Comparison of ENCODE assay signal across 29 cellular contexts in the genomic region with DNA sequence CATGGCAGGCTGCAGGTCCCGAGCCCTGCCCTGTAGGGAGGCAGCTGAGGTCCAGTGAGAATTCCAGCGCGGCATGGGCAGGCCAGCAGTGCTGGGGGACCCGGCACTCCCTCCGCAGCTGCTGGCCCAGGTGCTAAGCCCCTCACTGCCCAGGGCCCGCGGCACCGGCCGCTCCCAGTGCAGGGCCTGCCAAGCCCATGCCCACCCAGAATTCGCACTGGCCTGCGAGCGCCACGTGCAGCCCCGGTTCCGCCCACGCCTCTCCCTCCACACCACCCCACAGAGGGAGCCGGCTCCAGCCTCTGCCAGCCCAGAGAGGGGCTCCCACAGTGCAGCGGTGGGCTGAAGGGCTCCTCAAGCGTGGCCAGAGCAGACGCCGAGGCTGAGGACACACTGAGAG.
"Had no signal": no experiment of that assay in that cellular context is flagged by ENCODE, and none has a peak within 500 bp of the region (broad histone marks: within the 10 kb centered on the region; RNA-seq: fewer than 3 reads in every experiment).

No MANE protein-coding gene starts in this region.

- H3K27me3 Mint-ChIP-seq: activated CD8-positive, alpha-beta T cell treated with anti-CD3 and anti-CD28 coated beads for 36 hours; central memory CD8-positive, alpha-beta T cell; T-cell had no signal

- H3K27ac Mint-ChIP-seq: activated B cell treated with CpG ODN at 0.5 μM for 24 hours; activated CD8-positive, alpha-beta T cell treated with anti-CD3 and anti-CD28 coated beads for 36 hours; activated naive CD4-positive, alpha-beta T cell treated with anti-CD3 and anti-CD28 coated beads, Interleukin-2, amount 10 ng/mL, durations not matched to agents 7 days and 5 days; activated naive CD4-positive, alpha-beta T cell treated with anti-CD3 and anti-CD28 coated beads, Interleukin-2, amount 50 U/mL, for 72 hours; activated naive CD8-positive, alpha-beta T cell treated with anti-CD3 and anti-CD28 coated beads, Interleukin-2, amount 10 ng/mL, durations not matched to agents 7 days and 5 days; activated T-helper 17 cell treated with anti-CD3 and anti-CD28 coated beads, Interleukin-2, amount 50 U/mL, for 72 hours; T-cell; T-helper 1 cell treated with Interleukin-12 subunit alpha and Interleukin-12 subunit beta and Interleukin-4 antibody, amounts not matched to agents 30 μg/mL and 1 μg/mL, for 36 hours had no signal

- H3K9me3 ChIP-seq: gastrocnemius medialis, heart left ventricle had no signal

- H3K4me3 ChIP-seq: coronary artery, gastrocnemius medialis, heart left ventricle had no signal

- H3K4me1 ChIP-seq: foreskin keratinocyte, gastrocnemius medialis had no signal

- H3K4me3 Mint-ChIP-seq: activated B cell treated with CpG ODN at 0.5 μM for 24 hours; activated CD8-positive, alpha-beta T cell treated with anti-CD3 and anti-CD28 coated beads for 36 hours; activated naive CD4-positive, alpha-beta T cell treated with anti-CD3 and anti-CD28 coated beads, Interleukin-2, amount 10 ng/mL, durations not matched to agents 7 days and 5 days; activated naive CD8-positive, alpha-beta T cell treated with anti-CD3 and anti-CD28 coated beads, Interleukin-2, amount 10 ng/mL, durations not matched to agents 7 days and 5 days; activated T-cell treated with anti-CD3 and anti-CD28 coated beads, Interleukin-2, amount 50 U/mL, for 4 hours; activated T-helper 17 cell treated with anti-CD3 and anti-CD28 coated beads, Interleukin-2, amount 50 U/mL, for 72 hours; central memory CD8-positive, alpha-beta T cell; T-cell; T-helper 1 cell treated with Interleukin-12 subunit alpha and Interleukin-12 subunit beta and Interleukin-4 antibody, amounts not matched to agents 30 μg/mL and 1 μg/mL, for 36 hours had no signal

- H3K36me3 Mint-ChIP-seq: activated naive CD4-positive, alpha-beta T cell treated with anti-CD3 and anti-CD28 coated beads, Interleukin-2, amount 10 ng/mL, durations not matched to agents 7 days and 5 days; activated naive CD4-positive, alpha-beta T cell treated with anti-CD3 and anti-CD28 coated beads, Interleukin-2, amount 50 U/mL, for 72 hours; activated naive CD8-positive, alpha-beta T cell treated with anti-CD3 and anti-CD28 coated beads, Interleukin-2, amount 10 ng/mL, durations not matched to agents 7 days and 5 days; T-cell had no signal

- H3K36me3 ChIP-seq: brain microvascular endothelial cell, gastrocnemius medialis, heart left ventricle, WERI-Rb-1 had no signal

- DNase-seq: activated B cell treated with CpG ODN at 0.5 μM for 24 hours; activated CD4-positive, alpha-beta T cell treated with anti-CD3 and anti-CD28 coated beads for 48 hours; activated CD4-positive, alpha-beta T cell treated with anti-CD3 and anti-CD28 coated beads, Interleukin-2, amount 50 U/mL, for 1 hour; activated CD4-positive, alpha-beta T cell treated with anti-CD3 and anti-CD28 coated beads, Interleukin-2, amount 50 U/mL, for 48 hours; activated CD8-positive, alpha-beta memory T cell treated with anti-CD3 and anti-CD28 coated beads for 24 hours; activated CD8-positive, alpha-beta T cell treated with anti-CD3 and anti-CD28 coated beads for 36 hours; activated effector memory CD4-positive, alpha-beta T cell treated with Interleukin-2 at 50 U/mL for 16 hours; activated naive CD4-positive, alpha-beta T cell; activated naive CD4-positive, alpha-beta T cell treated with anti-CD3 and anti-CD28 coated beads, Interleukin-2, amount 10 ng/mL, durations not matched to agents 7 days and 5 days; activated naive CD8-positive, alpha-beta T cell treated with anti-CD3 and anti-CD28 coated beads, Interleukin-2, amount 10 ng/mL, durations not matched to agents 7 days and 5 days; activated T-cell treated with anti-CD3 and anti-CD28 coated beads, Interleukin-2, amount 50 U/mL, for 4 hours; brain microvascular endothelial cell; dermis blood vessel endothelial cell; effector CD4-positive, alpha-beta T cell; foreskin keratinocyte; gastrocnemius medialis; glutamatergic neuron; SW 1271; T-cell; T1000; WERI-Rb-1 had no signal

- H3K27ac ChIP-seq: brain microvascular endothelial cell, coronary artery, epithelial cell of prostate, foreskin keratinocyte, gastrocnemius medialis, heart left ventricle, WERI-Rb-1 had no signal

- H3K4me1 Mint-ChIP-seq: activated naive CD4-positive, alpha-beta T cell treated with anti-CD3 and anti-CD28 coated beads, Interleukin-2, amount 10 ng/mL, durations not matched to agents 7 days and 5 days; activated naive CD8-positive, alpha-beta T cell treated with anti-CD3 and anti-CD28 coated beads, Interleukin-2, amount 10 ng/mL, durations not matched to agents 7 days and 5 days; central memory CD8-positive, alpha-beta T cell; T-cell had no signal

- H3K9me3 Mint-ChIP-seq: activated B cell treated with CpG ODN at 0.5 μM for 24 hours; activated CD8-positive, alpha-beta T cell treated with anti-CD3 and anti-CD28 coated beads for 36 hours; activated naive CD8-positive, alpha-beta T cell treated with anti-CD3 and anti-CD28 coated beads, Interleukin-2, amount 10 ng/mL, durations not matched to agents 7 days and 5 days; activated T-cell treated with anti-CD3 and anti-CD28 coated beads, Interleukin-2, amount 50 U/mL, for 4 hours; activated T-helper 17 cell treated with anti-CD3 and anti-CD28 coated beads, Interleukin-2, amount 50 U/mL, for 72 hours; central memory CD8-positive, alpha-beta T cell; T-cell; T-helper 1 cell treated with Interleukin-12 subunit alpha and Interleukin-12 subunit beta and Interleukin-4 antibody, amounts not matched to agents 30 μg/mL and 1 μg/mL, for 36 hours had no signal

- ATAC-seq: activated CD4-positive, CD25-positive, alpha-beta regulatory T cell treated with anti-CD3 and anti-CD28 coated beads, Interleukin-2, amount 50 U/mL, for 24 hours; activated CD8-positive, alpha-beta T cell treated with anti-CD3 and anti-CD28 coated beads for 36 hours; activated naive CD4-positive, alpha-beta T cell treated with anti-CD3 and anti-CD28 coated beads, Interleukin-2, amount 50 U/mL, for 72 hours; activated T-helper 17 cell treated with anti-CD3 and anti-CD28 coated beads, Interleukin-2, amount 50 U/mL, for 72 hours; foreskin keratinocyte; gastrocnemius medialis; T-cell had no signal

- H3K27me3 ChIP-seq: brain microvascular endothelial cell, foreskin keratinocyte, gastrocnemius medialis, heart left ventricle had no signal
